ENCODE assay signal across 23 cellular contexts in the genomic region with DNA sequence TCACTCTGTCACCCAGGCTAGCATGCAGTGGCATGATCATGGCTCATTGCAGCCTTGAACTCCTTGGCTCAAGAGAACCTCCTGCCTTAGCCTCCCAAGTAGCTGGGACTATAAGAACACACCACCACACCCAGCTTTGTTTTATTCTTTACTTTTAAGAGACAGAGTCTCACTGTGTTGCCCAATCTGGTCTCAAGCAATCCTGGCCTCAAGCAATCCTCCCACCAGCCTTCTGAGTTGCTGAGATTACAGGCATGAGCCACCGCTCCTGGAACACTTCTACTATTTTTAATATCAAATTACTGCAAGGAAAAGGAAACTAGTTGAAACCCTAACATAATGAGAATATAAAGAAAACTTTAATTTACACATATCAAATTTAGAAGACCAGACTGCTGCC.
DNase-seq lines count a peak whose midpoint lies in the region; ATAC-seq and TF ChIP-seq lines count a peak whose summit lies in the region.
"Had no signal": no experiment of that assay in that cellular context is flagged by ENCODE, and none has a peak within 500 bp of the region (broad histone marks: within the 10 kb centered on the region; RNA-seq: fewer than 3 reads in every experiment).

No MANE protein-coding gene starts in this region.

- peaks cover 11% of the 10 kb centered on the region for H3K9me3 Mint-ChIP-seq in MCF 10A (ENCODE audit: unreplicated experiment)
- H3K9me3 Mint-ChIP-seq: HFFc6 had no signal

- no peak overlapping the region for H3K14ac ChIP-seq in trophoblast cell (ENCODE audit: low read length)

- no peaks in the 10 kb centered on the region for H3K27me3 Mint-ChIP-seq in MCF 10A (ENCODE audit: insufficient read depth, unreplicated experiment)

- H3K4me3 ChIP-seq in mammary epithelial cell (replicated peaks in 1 of 3; ENCODE audit: insufficient read depth in 1 of 3, low read depth in 2 of 3, low read length in 3 of 3) (no peak overlapping the region), choroid plexus epithelial cell (ENCODE audit: low read depth, low read length) (no peak overlapping the region), fibroblast of pulmonary artery (replicated peaks; ENCODE audit: low read depth, low read length) (no peak overlapping the region), trophoblast cell (ENCODE audit: low read depth, low read length) (no peak overlapping the region)
- H3K4me3 ChIP-seq: BLaER1 treated with 17β-estradiol and CSF1 and Interleukin-3, amounts not matched to agents 10 nM and 100 nM; GM12878; HAP-1 had no signal

- no peak overlapping the region for H4K91ac ChIP-seq in trophoblast cell (ENCODE audit: low read depth, low read length)

- H3K36me3 ChIP-seq in mammary epithelial cell (ENCODE audit: insufficient read depth, low read length): no peaks in the 10 kb centered on the region
- H3K36me3 ChIP-seq in trophoblast cell (ENCODE audit: control insufficient read depth in 1 of 2, insufficient read depth in 2 of 2, low read length in 2 of 2): no peaks in the 10 kb centered on the region
- H3K36me3 ChIP-seq: BE2C; BLaER1 treated with 17β-estradiol and CSF1 and Interleukin-3, amounts not matched to agents 10 nM and 100 nM; HAP-1 had no signal

- H2BK12ac ChIP-seq in trophoblast cell (ENCODE audit: low read length): no peak overlapping the region

- no TSS peak for BruUV-seq in MCF 10A (replicated peaks; lab: Mats Ljungman, UMichigan)
- BruUV-seq in mammary epithelial cell (replicated peaks; lab: Mats Ljungman, UMichigan): no TSS peak

- H3K4me2 ChIP-seq in mammary epithelial cell (ENCODE audit: insufficient read depth, low read depth, low read length) (no peak overlapping the region), trophoblast cell (ENCODE audit: low read length) (no peak overlapping the region)
- H3K4me2 ChIP-seq: BLaER1 treated with 17β-estradiol and CSF1 and Interleukin-3, amounts not matched to agents 10 nM and 100 nM had no signal

- no peaks in the 10 kb centered on the region for H3K9me3 ChIP-seq in mammary epithelial cell (replicated peaks; ENCODE audit: insufficient read depth, low read length)
- no peaks in the 10 kb centered on the region for H3K9me3 ChIP-seq in trophoblast cell (ENCODE audit: insufficient read depth, low read depth, low read length)
- H3K9me3 ChIP-seq: BE2C, HAP-1 had no signal

- no peak overlapping the region for H3K18ac ChIP-seq in trophoblast cell (ENCODE audit: low read length)

- no peak for ATAC-seq in HG02642 (IDR thresholded peaks at IDR 0.05; ENCODE audit: poor library complexity, unreplicated experiment)
- ATAC-seq in HG02623 (IDR thresholded peaks at IDR 0.05; ENCODE audit: unreplicated experiment): no peak
- ATAC-seq: GM12878 had no signal

- H3K23ac ChIP-seq in trophoblast cell (ENCODE audit: low read length): no peak overlapping the region

- dilution Hi-C loops in mammary epithelial cell (cut with HindIII; ENCODE audit: low sequenced_read_pairs): no loop called here

- TF ChIP-seq CTCF in MCF 10A (IDR thresholded peaks at IDR 0.05; ENCODE audit: unreplicated experiment) (no peak), mammary epithelial cell (conservative IDR thresholded peaks at IDR 0.05 in 1 of 2, IDR thresholded peaks at IDR 0.05 in 1 of 2; ENCODE audit: extremely low read depth in 1 of 2, insufficient read depth in 1 of 2, low read depth in 1 of 2, low read length in 2 of 2) (no peak), choroid plexus epithelial cell (conservative IDR thresholded peaks at IDR 0.05; ENCODE audit: low read depth, low read length) (no peak), fibroblast of pulmonary artery (IDR thresholded peaks at IDR 0.05; ENCODE audit: low read length, missing control alignments) (no peak), RWPE1 (conservative IDR thresholded peaks at IDR 0.05; ENCODE audit: low read depth) (no peak)

- no peak overlapping the region for H2BK120ac ChIP-seq in trophoblast cell (ENCODE audit: insufficient read depth, low read length, poor library complexity)

- CTCF ChIA-PET in MCF 10A (lab: Yijun Ruan, JAX): interaction anchor here (1.1 kb wide), 1 partner anchor 153 kb away, joined by 3 read pairs; no protein-coding TSS in a partner anchor
- CTCF ChIA-PET in mammary epithelial cell (lab: Charles Lee; ENCODE audit: low non-redundant PET): no interaction called here
- CTCF ChIA-PET in RWPE1 (lab: Yijun Ruan, JAX): interaction anchor here (0.7 kb wide), 1 partner anchor 25 kb away, joined by 4 read pairs; no protein-coding TSS in a partner anchor

- no peaks in the 10 kb centered on the region for H3K4me1 ChIP-seq in mammary epithelial cell (ENCODE audit: insufficient read depth, low read length)
- no peaks in the 10 kb centered on the region for H3K4me1 ChIP-seq in trophoblast cell (ENCODE audit: control insufficient read depth in 1 of 2, insufficient read depth in 2 of 2, low read length in 2 of 2)
- H3K4me1 ChIP-seq: BE2C; BLaER1 treated with 17β-estradiol and CSF1 and Interleukin-3, amounts not matched to agents 10 nM and 100 nM had no signal

- POLR2A ChIA-PET in MCF 10A (lab: Yijun Ruan, JAX) (interaction anchor here (0.5 to 0.6 kb wide), 2 partner anchors 39 to 1223 kb away, joined by 3 read pairs; no protein-coding TSS in a partner anchor), RWPE1 (lab: Yijun Ruan, JAX; ENCODE audit: low non-redundant PET) (no interaction called here)

- H3K27ac ChIP-seq in mammary epithelial cell (ENCODE audit: insufficient read depth, low read depth, low read length) (no peak overlapping the region), trophoblast cell (ENCODE audit: low read depth, low read length) (no peak overlapping the region), RWPE1 (no peak overlapping the region)
- H3K27ac ChIP-seq: 22Rv1; BLaER1 treated with 17β-estradiol and CSF1 and Interleukin-3, amounts not matched to agents 10 nM and 100 nM had no signal

- in situ Hi-C loops in mammary epithelial cell (cut with MboI; ENCODE audit: low sequenced_read_pairs in 2 of 2): no loop called here

- H2BK5ac ChIP-seq in trophoblast cell (ENCODE audit: low read depth, low read length, poor library complexity): no peak overlapping the region

- H3K79me2 ChIP-seq in mammary epithelial cell (ENCODE audit: insufficient read depth, low read length): no peaks in the 10 kb centered on the region
- H3K79me2 ChIP-seq in trophoblast cell (ENCODE audit: control insufficient read depth, insufficient read depth, low read length, poor library complexity): no peaks in the 10 kb centered on the region

- no peak overlapping the region for H3K27ac Mint-ChIP-seq in MCF 10A (ENCODE audit: low read depth, unreplicated experiment)
- H3K27ac Mint-ChIP-seq: CD14-positive monocyte; CD4-positive, alpha-beta T cell; HFFc6 had no signal

- no peaks in the 10 kb centered on the region for H4K20me1 ChIP-seq in mammary epithelial cell (ENCODE audit: insufficient read depth, low read length)
- H4K20me1 ChIP-seq: BLaER1 treated with 17β-estradiol and CSF1 and Interleukin-3, amounts not matched to agents 10 nM and 100 nM had no signal

- intact Hi-C loops in MCF 10A (cut with micrococcal nuclease) (no loop called here), mammary epithelial cell (cut with micrococcal nuclease) (no loop called here)

- peaks cover 18% of the 10 kb centered on the region for H3K36me3 Mint-ChIP-seq in MCF 10A (ENCODE audit: insufficient read depth, unreplicated experiment)
- H3K36me3 Mint-ChIP-seq: CD14-positive monocyte had no signal

- peaks cover 13% of the 10 kb centered on the region for H3K4me1 Mint-ChIP-seq in MCF 10A (ENCODE audit: insufficient read depth, unreplicated experiment)
- H3K4me1 Mint-ChIP-seq: CD8-positive, alpha-beta memory T cell had no signal

- no peak overlapping the region for H2AK5ac ChIP-seq in trophoblast cell (ENCODE audit: low read length)

- H2AFZ ChIP-seq in mammary epithelial cell (ENCODE audit: low read depth, low read length) (no peak overlapping the region), trophoblast cell (ENCODE audit: insufficient read depth, low read length, poor library complexity) (no peak overlapping the region)

- no peak overlapping the region for H3K4ac ChIP-seq in trophoblast cell (ENCODE audit: low read depth, low read length)

- no peak overlapping the region for H4K8ac ChIP-seq in trophoblast cell (ENCODE audit: low read depth, low read length)

- peaks cover 1% of the 10 kb centered on the region for H3K79me1 ChIP-seq in trophoblast cell (ENCODE audit: low read length)

- peak; percentile 46 for DNase-seq in MCF 10A (ENCODE audit: unreplicated experiment)
- no peak for DNase-seq in mammary epithelial cell
- DNase-seq in choroid plexus epithelial cell (ENCODE audit: low read depth): peak; percentile 27
- DNase-seq in fibroblast of pulmonary artery (ENCODE audit: low read depth): peak; percentile 55
- peak; percentile 53 to 69 for DNase-seq in trophoblast cell
- DNase-seq in RWPE1 (ENCODE audit: low spot score): no peak
- DNase-seq: AML-193; BE2C; CD4-positive, alpha-beta T cell; CD8-positive, alpha-beta memory T cell; DMS 273 treated with DMSO at 0.1 percent for 48 hours; DMS79; EL; GDM1; GOT3; HFFc6 had no signal

- H4K12ac ChIP-seq in trophoblast cell (ENCODE audit: low read depth, low read length): no peak overlapping the region

- H3K9ac ChIP-seq in mammary epithelial cell (ENCODE audit: insufficient read depth, low read length) (no peak overlapping the region), trophoblast cell (ENCODE audit: low read length) (no peak overlapping the region)
- H3K9ac ChIP-seq: BLaER1 treated with 17β-estradiol and CSF1 and Interleukin-3, amounts not matched to agents 10 nM and 100 nM had no signal

- H3K4me3 Mint-ChIP-seq in MCF 10A (ENCODE audit: unreplicated experiment): no peak overlapping the region
- H3K4me3 Mint-ChIP-seq: CD14-positive monocyte; CD4-positive, alpha-beta T cell; CD8-positive, alpha-beta memory T cell; HFFc6 had no signal

- 100% methylated on average over 1 of the region's 1 CpG for WGBS in mammary epithelial cell (ENCODE audit: low coverage, missing lambda C conversion rate)
- no CpG with 5 or more reads among the region's 1 CpG for WGBS in trophoblast cell (ENCODE audit: extremely low coverage, insufficient coverage, insufficient read length)

- no peaks in the 10 kb centered on the region for H3K27me3 ChIP-seq in mammary epithelial cell (ENCODE audit: insufficient read depth, low read length)
- no peaks in the 10 kb centered on the region for H3K27me3 ChIP-seq in trophoblast cell (ENCODE audit: insufficient read depth, low read length)
- H3K27me3 ChIP-seq: BE2C; BLaER1 treated with 17β-estradiol and CSF1 and Interleukin-3, amounts not matched to agents 10 nM and 100 nM had no signal

Comparison
In these comparisons a context has a peak if more than half of its experiments do, and no peak if none do; other contexts are left out.
1. DNase-seq: peak in MCF 10A (single experiment), choroid plexus epithelial cell (single experiment), fibroblast of pulmonary artery (single experiment) and trophoblast cell (2 of 2); none in mammary epithelial cell (single experiment) and RWPE1 (single experiment).